In the genomic region with DNA sequence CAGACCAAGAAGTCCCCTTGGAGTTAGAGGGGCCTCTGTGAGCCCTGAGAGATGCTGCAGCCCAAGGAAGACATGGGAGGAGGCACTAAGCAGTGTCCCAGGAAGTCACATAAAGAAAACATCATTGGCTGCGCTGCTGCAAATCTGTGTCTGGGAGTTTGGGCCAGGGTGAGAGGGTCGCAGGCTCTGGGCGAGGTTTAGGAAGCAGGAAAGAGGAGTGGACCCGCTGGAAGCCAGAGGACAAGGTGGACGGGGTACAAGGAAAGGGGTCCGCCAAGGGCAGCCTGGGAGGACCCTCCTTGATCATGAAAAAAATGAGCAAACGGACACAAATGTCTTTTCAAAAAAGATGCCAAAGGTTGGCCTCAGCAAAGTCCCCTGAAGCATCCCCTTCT, we compare ENCODE assay signal across 9 cellular contexts. TPM values are rescaled to one million over a fixed set of nuclear protein-coding genes. Genes with fewer than 3 reads are reported as not detected.
DNase-seq lines count a peak whose midpoint lies in the region; ATAC-seq and TF ChIP-seq lines count a peak whose summit lies in the region.
"Had no signal": no experiment of that assay in that cellular context is flagged by ENCODE, and none has a peak within 500 bp of the region (broad histone marks: within the 10 kb centered on the region; RNA-seq: fewer than 3 reads in every experiment).

No MANE protein-coding gene starts in this region.

- H3K27me3 Mint-ChIP-seq in T-helper 2 cell treated with Interferon-gamma antibody and Interleukin-4, amounts not matched to agents 5 μg/mL and 100 μg/mL, for 36 hours (ENCODE audit: low read depth) = no peaks in the 10 kb centered on the region
- no peaks in the 10 kb centered on the region for H3K27me3 Mint-ChIP-seq in T-helper 17 cell

- H3K27ac ChIP-seq in gastroesophageal sphincter = peak overlapping the region in 3 of 4 donors; percentile 38 to 66 (median 65)
- H3K27ac ChIP-seq in spleen = peak overlapping the region; percentile 90 to 95 (median 92)

- no peaks in the 10 kb centered on the region for H3K27me3 ChIP-seq in gastroesophageal sphincter
- H3K27me3 ChIP-seq in spleen (replicated peaks in 1 of 7) = no peaks in the 10 kb centered on the region
- H3K27me3 ChIP-seq: thyroid gland had no signal

- no peak for ATAC-seq in T-helper 17 cell
- ATAC-seq in gastroesophageal sphincter = no peak
- ATAC-seq in GM21526 (IDR thresholded peaks at IDR 0.05; ENCODE audit: low FRiP score, unreplicated experiment) = no peak

- intact Hi-C loops in spleen (cut with DNase I; ENCODE audit: low total_unique reads) = loop anchor here (10.0 kb wide), 1 partner anchor 58 kb away; no protein-coding TSS in a partner anchor

- H3K4me1 ChIP-seq in gastroesophageal sphincter (peaks cover 0 to 36% (median 5%) of the 10 kb centered on the region in 3 donors), spleen (peaks cover 48 to 94% (median 78%) of the 10 kb centered on the region in 6 donors)

- H3K9me3 ChIP-seq in T-helper 17 cell (ENCODE audit: control insufficient read depth, low read length, poor library complexity, severe bottlenecking) = no peaks in the 10 kb centered on the region
- H3K9me3 ChIP-seq in gastroesophageal sphincter = no peaks in the 10 kb centered on the region
- no peaks in the 10 kb centered on the region for H3K9me3 ChIP-seq in spleen
- H3K9me3 ChIP-seq: thyroid gland had no signal

- H3K4me3 ChIP-seq in gastroesophageal sphincter (no peak overlapping the region), spleen (peak overlapping the region in 1 of 8 donors; percentile 51)
- H3K4me3 ChIP-seq: thyroid gland had no signal

- no peak for DNase-seq in T-helper 2 cell treated with Interferon-gamma antibody and Interleukin-4, amounts not matched to agents 5 μg/mL and 100 μg/mL, for 36 hours (ENCODE audit: low spot score)
- DNase-seq in T-helper 2 cell (no peak), T-helper 17 cell (no peak), spleen (no peak), dedifferentiated amniotic fluid mesenchymal stem cell (ENCODE audit: extremely low spot score) (no peak), NCI-H774 (lab: John Stamatoyannopoulos, UW) (no peak)

- peak overlapping the region; percentile 84 for H3K4me3 Mint-ChIP-seq in T-helper 2 cell treated with Interferon-gamma antibody and Interleukin-4, amounts not matched to agents 5 μg/mL and 100 μg/mL, for 36 hours
- peak overlapping the region; percentile 88 for H3K4me3 Mint-ChIP-seq in T-helper 17 cell

- peaks cover 18% of the 10 kb centered on the region for H3K36me3 Mint-ChIP-seq in T-helper 2 cell treated with Interferon-gamma antibody and Interleukin-4, amounts not matched to agents 5 μg/mL and 100 μg/mL, for 36 hours (ENCODE audit: low read depth)
- H3K36me3 Mint-ChIP-seq in T-helper 17 cell (ENCODE audit: low read depth) = no peaks in the 10 kb centered on the region

- peaks cover 80% of the 10 kb centered on the region for H3K4me1 Mint-ChIP-seq in T-helper 2 cell treated with Interferon-gamma antibody and Interleukin-4, amounts not matched to agents 5 μg/mL and 100 μg/mL, for 36 hours (ENCODE audit: low read depth)
- peaks cover 71% of the 10 kb centered on the region for H3K4me1 Mint-ChIP-seq in T-helper 17 cell

- H3K36me3 ChIP-seq in gastroesophageal sphincter (no peaks in the 10 kb centered on the region), spleen (no peaks in the 10 kb centered on the region)
- H3K36me3 ChIP-seq: thyroid gland had no signal

- TF ChIP-seq POLR2A in gastroesophageal sphincter (IDR thresholded peaks at IDR 0.05) = no peak
- TF ChIP-seq POLR2A in spleen (IDR thresholded peaks at IDR 0.05) = no peak

- peaks cover 18% of the 10 kb centered on the region for H3K9me3 Mint-ChIP-seq in T-helper 2 cell treated with Interferon-gamma antibody and Interleukin-4, amounts not matched to agents 5 μg/mL and 100 μg/mL, for 36 hours

- TF ChIP-seq EP300 in gastroesophageal sphincter (IDR thresholded peaks at IDR 0.05) = no peak

- WGBS in gastroesophageal sphincter (ENCODE audit: low coverage in 1 of 2), 2 donors = 80 to 91% methylated on average over 6 to 7 of the region's 7 CpGs
- WGBS in spleen, 5 donors = 63 to 80% (median 73%) methylated on average over 7 of the region's 7 CpGs

- H3K27ac Mint-ChIP-seq in T-helper 2 cell treated with Interferon-gamma antibody and Interleukin-4, amounts not matched to agents 5 μg/mL and 100 μg/mL, for 36 hours = peak overlapping the region; percentile 99
- H3K27ac Mint-ChIP-seq in T-helper 17 cell = peak overlapping the region; percentile 98

- TF ChIP-seq CTCF in gastroesophageal sphincter (IDR thresholded peaks at IDR 0.05) = no peak
- no peak for TF ChIP-seq CTCF in spleen (IDR thresholded peaks at IDR 0.05 in 8 of 11, conservative IDR thresholded peaks at IDR 0.05 in 3 of 11)

RNA-seq across cellular contexts. Expression of a gene that starts 15.5 kb away (rescaled TPM):
- total RNA-seq in T-helper 17 cell = 10 to 100 TPM; 39.2 to 44.4 TPM
- 10 to 100 TPM; 24.8 to 79.0 (median 45.4) TPM for total RNA-seq in gastroesophageal sphincter
- 100 to 1,000 TPM in 5 of 7 donors, 10 to 100 TPM in 2; 71.2 to 194 (median 106) TPM for total RNA-seq in spleen
- 10 to 100 TPM; 54.9 to 64.6 (median 55.0) TPM for polyA plus RNA-seq in spleen

RNA-seq across cellular contexts. Expression of a gene that starts 45.9 kb away (rescaled TPM):
- total RNA-seq in T-helper 17 cell (10 to 100 TPM; 32.9 to 37.7 TPM), gastroesophageal sphincter (10 to 100 TPM in 1 of 4 donors, 1 to 10 TPM in 3; 5.9 to 16.6 (median 8.0) TPM), spleen (10 to 100 TPM; 43.0 to 75.7 (median 55.4) TPM)
- 10 to 100 TPM; 16.2 to 22.4 (median 17.0) TPM for polyA plus RNA-seq in spleen
